ENCODE assay signal across 19 cellular contexts in the genomic region with DNA sequence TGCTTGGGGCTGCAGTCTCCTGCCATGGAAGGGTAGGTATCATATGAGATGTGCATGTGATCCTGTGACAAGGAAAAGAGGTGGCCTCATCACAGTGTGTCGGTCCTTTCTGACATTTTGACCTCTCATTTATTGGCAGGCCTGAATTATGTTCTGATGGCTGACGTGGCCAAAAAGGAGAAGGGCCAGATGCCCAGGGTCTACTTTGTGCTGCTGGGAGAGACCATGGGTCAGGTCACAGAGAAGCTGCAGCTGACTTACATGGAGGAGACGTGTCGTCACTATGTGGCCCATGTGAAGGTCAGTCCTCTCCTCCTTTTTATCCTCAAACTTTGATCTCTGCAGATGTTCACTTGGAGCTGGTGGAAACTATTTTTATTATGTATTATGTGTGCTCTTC.
DNase-seq lines count a peak whose midpoint lies in the region; ATAC-seq, FAIRE-seq and TF ChIP-seq lines count a peak whose summit lies in the region.
"Had no signal": no experiment of that assay in that cellular context is flagged by ENCODE, and none has a peak within 500 bp of the region (broad histone marks: within the 10 kb centered on the region; RNA-seq: fewer than 3 reads in every experiment).

No MANE protein-coding gene starts in this region.

- H3K79me2 ChIP-seq in HepG2 (ENCODE audit: insufficient read depth, low read length), result no peaks in the 10 kb centered on the region

- no peaks in the 10 kb centered on the region for H3K9me3 ChIP-seq in heart left ventricle
- H3K9me3 ChIP-seq in HepG2 (ENCODE audit: low read length), result no peaks in the 10 kb centered on the region
- no peaks in the 10 kb centered on the region for H3K9me3 ChIP-seq in right lobe of liver
- H3K9me3 ChIP-seq in psoas muscle, result no peaks in the 10 kb centered on the region
- H3K9me3 ChIP-seq: BLaER1, Caco-2 had no signal

- TF ChIP-seq EP300 in HepG2 (IDR thresholded peaks at IDR 0.05; ENCODE audit: low read depth in 2 of 2, low read length in 2 of 2) (no peak), HepG2 (CRISPR knock-in tag; IDR thresholded peaks at IDR 0.05; ENCODE audit: borderline replicate concordance) (no peak)

- no peak overlapping the region for H3K4me2 ChIP-seq in HepG2 (ENCODE audit: low read depth, low read length)
- H3K4me2 ChIP-seq: BLaER1 had no signal

- 56 to 68% (median 60%) methylated on average over 4 of the region's 4 CpGs for WGBS in heart left ventricle, 4 donors
- WGBS in HepG2 (ENCODE audit: low lambda C conversion rate), result 13% methylated on average over 3 of the region's 4 CpGs
- WGBS in right lobe of liver (ENCODE audit: insufficient coverage, low coverage, low lambda C conversion rate, missing lambda C conversion rate), result 72% methylated on average over 2 of the region's 4 CpGs
- WGBS in psoas muscle, 3 donors, result 28 to 52% (median 33%) methylated on average over 4 of the region's 4 CpGs

- H3K36me3 ChIP-seq in heart left ventricle, result peaks cover 0 to 73% (median 24%) of the 10 kb centered on the region in 9 donors
- no peaks in the 10 kb centered on the region for H3K36me3 ChIP-seq in HepG2 (replicated peaks in 1 of 2; ENCODE audit: control insufficient read depth in 1 of 2, insufficient read depth in 2 of 2, low read length in 2 of 2)
- H3K36me3 ChIP-seq in right lobe of liver, result no peaks in the 10 kb centered on the region
- peaks cover 0 to 6% of the 10 kb centered on the region in 2 donors for H3K36me3 ChIP-seq in psoas muscle (ENCODE audit: insufficient read depth in 1 of 2, low read depth in 1 of 2)
- H3K36me3 ChIP-seq: BLaER1 had no signal

- CTCF ChIA-PET in HepG2 (lab: Yijun Ruan, JAX; ENCODE audit: low intra/inter-chr PET ratio, low total read pairs), result no interaction called here

- H4K20me1 ChIP-seq in HepG2 (ENCODE audit: insufficient read depth, low read length), result no peaks in the 10 kb centered on the region
- H4K20me1 ChIP-seq: BLaER1 had no signal

- H3K27ac ChIP-seq in heart left ventricle, result peak overlapping the region in 8 of 12 donors; percentile 16 to 79 (median 36)
- no peak overlapping the region for H3K27ac ChIP-seq in HepG2 (ENCODE audit: extremely low read length, insufficient read depth, low read length)
- H3K27ac ChIP-seq in right lobe of liver, result no peak overlapping the region
- peak overlapping the region; percentile 83 for H3K27ac ChIP-seq in psoas muscle
- H3K27ac ChIP-seq: BLaER1 had no signal

- no peak for TF ChIP-seq CTCF in heart left ventricle (IDR thresholded peaks at IDR 0.05)
- TF ChIP-seq CTCF in HepG2 (CRISPR knock-in tag; IDR thresholded peaks at IDR 0.05), result no peak
- no peak for TF ChIP-seq CTCF in right lobe of liver (IDR thresholded peaks at IDR 0.05)
- no peak for TF ChIP-seq CTCF in psoas muscle (IDR thresholded peaks at IDR 0.05)

- H3K27me3 ChIP-seq in heart left ventricle (no peaks in the 10 kb centered on the region), HepG2 (ENCODE audit: control insufficient read depth in 1 of 2, insufficient read depth in 2 of 2, low read length in 2 of 2) (peaks cover 0 to 7% of the 10 kb centered on the region in 2 experiments; a peak in 2 of 5 replicates), right lobe of liver (no peaks in the 10 kb centered on the region), psoas muscle (ENCODE audit: insufficient read depth in 3 of 3, low read length in 2 of 3) (no peaks in the 10 kb centered on the region)
- H3K27me3 ChIP-seq: BLaER1 had no signal

- H3K4me1 ChIP-seq in heart left ventricle (peaks cover 0 to 89% (median 40%) of the 10 kb centered on the region in 12 donors), HepG2 (ENCODE audit: insufficient read depth, low read length) (no peaks in the 10 kb centered on the region), right lobe of liver (no peaks in the 10 kb centered on the region), psoas muscle (peaks cover 47% of the 10 kb centered on the region)
- H3K4me1 ChIP-seq: Caco-2 had no signal

- no TSS peak for BruUV-seq in HepG2 (replicated peaks; lab: Mats Ljungman, UMichigan)

- TF ChIP-seq POLR2A in heart left ventricle (IDR thresholded peaks at IDR 0.05) (no peak), HepG2 (IDR thresholded peaks at IDR 0.05; ENCODE audit: insufficient read depth in 1 of 2, low read depth in 2 of 2, low read length in 2 of 2) (no peak), right lobe of liver (IDR thresholded peaks at IDR 0.05) (no peak)

- POLR2A ChIA-PET in HepG2 (lab: Yijun Ruan, JAX), result no interaction called here

- ATAC-seq in heart left ventricle (no peak), left ventricle myocardium superior (no peak), HepG2 (no peak), right lobe of liver (no peak), psoas muscle (no peak), HG02798 (IDR thresholded peaks at IDR 0.05; ENCODE audit: poor library complexity, unreplicated experiment) (no peak), HG03095 (IDR thresholded peaks at IDR 0.05; ENCODE audit: unreplicated experiment) (no peak)
- ATAC-seq: CD8-positive, alpha-beta T cell had no signal

- no peak overlapping the region for H3K9ac ChIP-seq in HepG2 (ENCODE audit: insufficient read depth, low read depth, low read length)
- H3K9ac ChIP-seq: BLaER1 had no signal

- intact Hi-C loops in heart left ventricle (cut with DNase I) (loop anchor here in 2 of 10 donors (2.0 to 5.0 kb wide), 2 partner anchors 195 to 197 kb away; no protein-coding TSS in a partner anchor), left ventricle myocardium superior (cut with micrococcal nuclease) (no loop called here), HepG2 (cut with micrococcal nuclease; ENCODE audit: unreplicated experiment) (no loop called here), right lobe of liver (cut with DNase I) (no loop called here), psoas muscle (cut with DNase I) (loop anchor here in 1 of 2 donors (2.0 kb wide), 1 partner anchor 85 kb away; no protein-coding TSS in a partner anchor)

- no peak overlapping the region for H2AFZ ChIP-seq in HepG2 (ENCODE audit: low read length)

- FAIRE-seq in HepG2 (lab: Jason Lieb, UNC), result no peak
- FAIRE-seq: A204.1, G401.6, GM12892, H1 had no signal

- TF ChIP-seq RAD21 in HepG2 (CRISPR knock-in tag; IDR thresholded peaks at IDR 0.05), result no peak

- in situ Hi-C loops in HepG2 (cut with HindIII; ENCODE audit: extremely low pct_ligation_motif_present, low pct_unique_long_range_greater_than_20kb), result no loop called here

- H3K4me3 ChIP-seq in heart left ventricle (no peak overlapping the region), HepG2 (replicated peaks in 1 of 3; ENCODE audit: insufficient read depth in 1 of 3, low read depth in 2 of 3, low read length in 3 of 3) (no peak overlapping the region), right lobe of liver (no peak overlapping the region), psoas muscle (no peak overlapping the region)
- H3K4me3 ChIP-seq: BLaER1 had no signal

- DNase-seq in heart left ventricle, result no peak
- DNase-seq in left ventricle myocardium superior, result no peak
- DNase-seq in HepG2 (ENCODE audit: low spot score), result no peak
- DNase-seq in right lobe of liver, result no peak
- no peak for DNase-seq in psoas muscle
- DNase-seq in activated T-cell treated with anti-CD3 and anti-CD28 coated beads for 4 hours, result no peak
- DNase-seq: Caco-2; CD4-positive, CD25-positive, alpha-beta regulatory T cell; CD8-positive, alpha-beta T cell; DND-41; H7; HCEC 1CT had no signal

TF ChIP-seq in HepG2, 621 proteins besides CTCF, POLR2A, EP300 and RAD21:
- no peak for TF ChIP-seq ZNF256 (CRISPR knock-in tag; conservative IDR thresholded peaks at IDR 0.05)
- TF ChIP-seq, protein P1, sequence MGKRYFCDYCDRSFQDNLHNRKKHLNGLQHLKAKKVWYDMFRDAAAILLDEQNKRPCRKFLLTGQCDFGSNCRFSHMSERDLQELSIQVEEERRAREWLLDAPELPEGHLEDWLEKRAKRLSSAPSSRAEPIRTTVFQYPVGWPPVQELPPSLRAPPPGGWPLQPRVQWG (CRISPR knock-in tag; IDR thresholded peaks at IDR 0.05; ENCODE audit: borderline replicate concordance, low read depth), result no peak
- no peak for TF ChIP-seq ZNF564 (CRISPR knock-in tag; IDR thresholded peaks at IDR 0.05)
- TF ChIP-seq NR2F1 (CRISPR knock-in tag; IDR thresholded peaks at IDR 0.05), result no peak
- TF ChIP-seq CREB1 (IDR thresholded peaks at IDR 0.05), result 0 out of 2 replicates have a peak, but pooled peaks have one; percentile 34
- no peak for TF ChIP-seq CREB1 (CRISPR knock-in tag; IDR thresholded peaks at IDR 0.05)
- TF ChIP-seq ZNF773 (CRISPR knock-in tag; IDR thresholded peaks at IDR 0.05; ENCODE audit: borderline replicate concordance), result no peak
- no peak for TF ChIP-seq PRMT3 (CRISPR knock-in tag; IDR thresholded peaks at IDR 0.05; ENCODE audit: borderline replicate concordance, low read depth)
- no peak for TF ChIP-seq DMAP1 (CRISPR knock-in tag; IDR thresholded peaks at IDR 0.05)

Comparison
In these comparisons a context has a peak if more than half of its experiments do, and no peak if none do; other contexts are left out.
1. H3K27ac ChIP-seq: peak in heart left ventricle (8 of 12) and psoas muscle (single experiment); none in HepG2 (single experiment) and right lobe of liver (0 of 3).